ENCODE assay signal across 26 cellular contexts in genomic region chr17:70076831-70077230, GRCh38. TPM values are rescaled to one million over a fixed set of nuclear protein-coding genes. Genes with fewer than 3 reads are reported as not detected.
DNase-seq lines count a peak whose midpoint lies in the region; ATAC-seq, FAIRE-seq and TF ChIP-seq lines count a peak whose summit lies in the region.
"Had no signal": no experiment of that assay in that cellular context is flagged by ENCODE, and none has a peak within 500 bp of the region (broad histone marks: within the 10 kb centered on the region; RNA-seq: fewer than 3 reads in every experiment).

No MANE protein-coding gene starts in this region.

- TF ChIP-seq RAD21 in A549 (conservative IDR thresholded peaks at IDR 0.05 in 1 of 2, IDR thresholded peaks at IDR 0.05 in 1 of 2): no peak

- 45% methylated on average over 3 of the region's 3 CpGs for WGBS in A549 (ENCODE audit: missing lambda C conversion rate)

- intact Hi-C loops in breast epithelium (cut with DNase I; ENCODE audit: low total_unique reads): no loop called here
- intact Hi-C loops in kidney (cut with DNase I): no loop called here

- no peak overlapping the region; a peak in 1 of 6 replicates for H3K27ac ChIP-seq in A549
- peak overlapping the region; percentile 33 to 53 for H3K27ac ChIP-seq in breast epithelium
- H3K27ac ChIP-seq in kidney (ENCODE audit: low read depth in 2 of 2, low read length in 2 of 2): peak overlapping the region; percentile 54 to 57
- H3K27ac ChIP-seq: 22Rv1, Peyer's patch, SJSA1 had no signal

- TF ChIP-seq POLR2A in A549 (IDR thresholded peaks at IDR 0.05; ENCODE audit: low read length) (no peak), breast epithelium (IDR thresholded peaks at IDR 0.05) (no peak)

- peak overlapping the region; percentile 56; the same call in 1 of the 3 replicates for H3K4me2 ChIP-seq in A549

- ATAC-seq in A549 (no peak), HG03432 (IDR thresholded peaks at IDR 0.05; ENCODE audit: unreplicated experiment) (no peak), GM19397 (IDR thresholded peaks at IDR 0.05; ENCODE audit: unreplicated experiment) (no peak)
- ATAC-seq: CD8-positive, alpha-beta T cell had no signal

- no peaks in the 10 kb centered on the region for H3K27me3 Mint-ChIP-seq in nephron (ENCODE audit: low read depth)

- TF ChIP-seq CTCF in A549 (IDR thresholded peaks at IDR 0.05) (no peak), breast epithelium (IDR thresholded peaks at IDR 0.05) (no peak), kidney (IDR thresholded peaks at IDR 0.05; ENCODE audit: borderline replicate concordance, extremely low read depth, insufficient read depth) (no peak), nephron (IDR thresholded peaks at IDR 0.05; ENCODE audit: unreplicated experiment in 3 of 3) (no peak)

- H3K36me3 ChIP-seq in breast epithelium (no peaks in the 10 kb centered on the region), kidney (ENCODE audit: control insufficient read depth in 1 of 2, insufficient read depth in 2 of 2, low read length in 2 of 2) (no peaks in the 10 kb centered on the region)
- H3K36me3 ChIP-seq: Peyer's patch, SJSA1 had no signal

- no peaks in the 10 kb centered on the region for H3K9me3 Mint-ChIP-seq in nephron
- H3K9me3 Mint-ChIP-seq: CD8-positive, alpha-beta T cell; H9; HFFc6 had no signal

- peak overlapping the region; percentile 44 to 73 (median 47) for H3K4me3 Mint-ChIP-seq in nephron
- H3K4me3 Mint-ChIP-seq: CD8-positive, alpha-beta T cell; H9; HFFc6 had no signal

- FAIRE-seq in A549 (lab: Jason Lieb, UNC) (no peak), kidney (lab: Jason Lieb, UNC) (no peak)
- FAIRE-seq: GM19239 had no signal

- H3K4me3 ChIP-seq in A549 (no peak overlapping the region), breast epithelium (no peak overlapping the region), kidney (ENCODE audit: low read length in 2 of 2) (peak overlapping the region; percentile 67 to 74)
- H3K4me3 ChIP-seq: Peyer's patch, SJSA1 had no signal

- H3K9me3 ChIP-seq in A549: no peaks in the 10 kb centered on the region
- no peaks in the 10 kb centered on the region for H3K9me3 ChIP-seq in breast epithelium
- no peaks in the 10 kb centered on the region for H3K9me3 ChIP-seq in kidney (ENCODE audit: control insufficient read depth in 1 of 2, low read length in 2 of 2)
- H3K9me3 ChIP-seq: Peyer's patch had no signal

- H3K4me1 ChIP-seq in A549 (peaks cover 36% of the 10 kb centered on the region), breast epithelium (no peaks in the 10 kb centered on the region), kidney (ENCODE audit: control insufficient read depth in 1 of 2, insufficient read depth in 1 of 2, low read depth in 1 of 2, low read length in 2 of 2) (peaks cover 0 to 9% of the 10 kb centered on the region in 2 donors)
- H3K4me1 ChIP-seq: Peyer's patch, SJSA1 had no signal

- POLR2A ChIA-PET in A549 (lab: Yijun Ruan, JAX): no interaction called here

- peaks cover 52% of the 10 kb centered on the region for H3K4me1 Mint-ChIP-seq in nephron

- CTCF ChIA-PET in A549 (lab: Yijun Ruan, JAX): no interaction called here

- no peaks in the 10 kb centered on the region for H3K27me3 ChIP-seq in breast epithelium
- H3K27me3 ChIP-seq: Peyer's patch, SJSA1 had no signal

- H3K9ac ChIP-seq in kidney (ENCODE audit: low read length in 2 of 2): peak overlapping the region; percentile 56 to 68

- DNase-seq in A549 (ENCODE audit: low read depth in 1 of 2, low spot score in 1 of 2) (no peak), breast epithelium (ENCODE audit: low spot score in 2 of 2) (peak in 1 of 2 donors; percentile 26), kidney (no peak), activated gamma-delta T cell treated with Interleukin-2 at 50 U/mL for 16 hours (no peak), NCI-H128 (lab: John Stamatoyannopoulos, UW; ENCODE audit: unreplicated experiment) (no peak)
- DNase-seq: AML-193; C1 segment of cervical spinal cord; CD8-positive, alpha-beta T cell; EL; GF-D8; H9; HFFc6; KBM-7; NCI-H1105; NCI-H2029 treated with DMSO at 0.1 percent for 48 hours; NCI-H226; NCI-H524; Peyer's patch had no signal

- peak overlapping the region; percentile 48 to 93 (median 83) for H3K27ac Mint-ChIP-seq in nephron
- H3K27ac Mint-ChIP-seq: CD8-positive, alpha-beta T cell; H9; HFFc6 had no signal

- TF ChIP-seq EP300 in A549 (IDR thresholded peaks at IDR 0.05): no peak

- H3K36me3 Mint-ChIP-seq in nephron (ENCODE audit: low read depth): peaks cover 5% of the 10 kb centered on the region
- H3K36me3 Mint-ChIP-seq: CD8-positive, alpha-beta T cell had no signal

TF ChIP-seq in A549, 52 proteins besides CTCF, POLR2A, EP300 and RAD21:
- no peak for TF ChIP-seq PBX3 (IDR thresholded peaks at IDR 0.05)
- no peak for TF ChIP-seq RCOR1 (IDR thresholded peaks at IDR 0.05; ENCODE audit: low read depth, low read length)
- TF ChIP-seq EHF (CRISPR knock-in tag; IDR thresholded peaks at IDR 0.05): no peak
- no peak for TF ChIP-seq HOXB13 (CRISPR knock-in tag; IDR thresholded peaks at IDR 0.05; ENCODE audit: low read depth)
- no peak for TF ChIP-seq KDM5A (IDR thresholded peaks at IDR 0.05)
- no peak for TF ChIP-seq ZFP36 (IDR thresholded peaks at IDR 0.05; ENCODE audit: borderline replicate concordance, partially characterized antibody)
- no peak for TF ChIP-seq RARB (CRISPR knock-in tag; IDR thresholded peaks at IDR 0.05)
- no peak for TF ChIP-seq FOSL2 (IDR thresholded peaks at IDR 0.05)
- TF ChIP-seq FOSL2 (CRISPR knock-in tag; IDR thresholded peaks at IDR 0.05): no peak
- no peak for TF ChIP-seq MAZ (IDR thresholded peaks at IDR 0.05; ENCODE audit: borderline replicate concordance, low read depth, low read length)
- no peak for TF ChIP-seq CBX8 (IDR thresholded peaks at IDR 0.05)
- TF ChIP-seq PHF8 (IDR thresholded peaks at IDR 0.05; ENCODE audit: borderline replicate concordance, low read depth): no peak
- TF ChIP-seq CHD2 (IDR thresholded peaks at IDR 0.05; ENCODE audit: low read length, partially characterized antibody): no peak
- TF ChIP-seq CHD4 (IDR thresholded peaks at IDR 0.05; ENCODE audit: borderline replicate concordance): no peak
- TF ChIP-seq HES2 (IDR thresholded peaks at IDR 0.05): no peak
- no peak for TF ChIP-seq FOXS1 (CRISPR knock-in tag; IDR thresholded peaks at IDR 0.05)
- no peak for TF ChIP-seq HOXB5 (CRISPR knock-in tag; IDR thresholded peaks at IDR 0.05)

RNA-seq across cellular contexts. Expression of gene KCNJ16, which starts 1.8 kb away (rescaled TPM):
- polyA plus RNA-seq in A549 (2011; rRNA removed) (1.4 and 1.6 TPM in 2 replicates), A549 (2017; fragmentation: RNase III; extraction: RNeasy Plus Mini Kit Qiagen cat#74134 plus additional on column Dnase treatment) (0.59 to 0.87 TPM (median 0.84 TPM) in 3 replicates), kidney (ENCODE audit: insufficient read depth, low read depth, low replicate concordance) (163 TPM)
- polyA plus RNA-seq in A549 (2012; cell fraction: cytosol; rRNA removed): 0.05 and 0.06 TPM in 2 replicates
- 0.11 and 0.32 TPM in 2 replicates for polyA plus RNA-seq in A549 (2012; cell fraction: nucleus; rRNA removed)
- 0.83 and 1.0 TPM in 2 replicates for polyA minus RNA-seq in A549 (2011; rRNA and poly(A)+ RNA removed)
- total RNA-seq in breast epithelium (10 to 100 TPM in 1 of 3 donors, 1 to 10 TPM in 1, under 1 TPM in 1; 0.32 to 18.6 (median 1.3) TPM), kidney (281 TPM)
- total RNA-seq: CD8-positive, alpha-beta T cell; H9; HFFc6; HT1080; OCI-LY7; SJSA1 had no signal

Comparison
In these comparisons a context has a peak if more than half of its experiments do, and no peak if none do; other contexts are left out.
1. H3K27ac ChIP-seq: peak in breast epithelium (2 of 2) and kidney (2 of 2); none in A549 (0 of 2).
2. H3K4me3 ChIP-seq: peak in kidney (2 of 2); none in A549 (single experiment) and breast epithelium (0 of 3).
3. RNA of gene KCNJ16, which starts 1.8 kb away (total RNA-seq): 281 TPM in kidney (single experiment); 0.32 to 18.6 TPM in breast epithelium; every median in the first group is over 10 times any median in the second.